16 cellular contexts compared by ENCODE assay signal in the genomic region with DNA sequence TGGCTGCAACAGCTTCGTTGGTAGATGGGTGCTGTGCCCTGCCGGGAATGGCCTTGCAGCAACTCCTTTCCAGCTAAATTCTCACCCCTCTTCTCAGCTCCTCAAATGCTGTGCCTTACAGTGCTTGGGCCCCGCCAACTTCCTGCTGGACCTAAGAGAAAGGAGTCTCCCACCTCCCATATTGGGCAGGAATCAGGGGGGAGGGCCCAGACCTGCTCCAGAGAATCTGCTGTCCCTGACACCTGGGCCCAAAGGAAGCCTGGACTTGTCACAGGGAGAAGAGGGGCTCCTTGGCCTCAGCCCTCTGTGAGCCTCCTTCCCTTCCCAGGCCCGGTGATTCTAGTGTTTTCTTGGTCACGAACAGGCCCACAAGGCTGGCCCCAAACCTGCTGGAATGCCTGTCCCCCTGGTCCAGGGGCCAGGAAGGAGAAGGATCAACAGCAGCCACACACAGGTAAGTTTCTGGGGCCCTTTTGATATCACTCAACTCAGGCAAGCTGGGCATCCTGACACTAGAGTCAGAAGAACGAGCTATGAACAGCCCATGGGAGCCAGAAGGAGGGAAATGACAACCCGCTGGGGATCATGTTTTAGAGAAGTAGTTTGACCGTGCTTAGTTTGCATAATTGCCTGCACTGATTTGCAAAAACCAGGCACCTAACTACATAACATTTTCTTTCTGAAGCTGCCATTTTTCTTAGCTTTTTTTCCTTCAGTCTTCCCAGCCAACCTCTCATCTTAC.
DNase-seq lines count a peak whose midpoint lies in the region; ATAC-seq and TF ChIP-seq lines count a peak whose summit lies in the region.
"Had no signal": no experiment of that assay in that cellular context is flagged by ENCODE, and none has a peak within 500 bp of the region (broad histone marks: within the 10 kb centered on the region; RNA-seq: fewer than 3 reads in every experiment).

No MANE protein-coding gene starts in this region.

- no peak for TF ChIP-seq CTCF in SK-N-SH (IDR thresholded peaks at IDR 0.05)

- H3K9me2 ChIP-seq in SK-N-SH = no peaks in the 10 kb centered on the region

- H3K9me3 ChIP-seq in SK-N-SH = peaks cover 4% of the 10 kb centered on the region; the same call in 1 of the 2 replicates
- H3K9me3 ChIP-seq: right atrium auricular region had no signal

- no peak overlapping the region for H3K4me3 ChIP-seq in SK-N-SH (ENCODE audit: low read depth in 2 of 2, low read length in 1 of 2)
- H3K4me3 ChIP-seq: hepatocyte, right atrium auricular region had no signal

- POLR2A ChIA-PET in SK-N-SH (lab: Yijun Ruan, JAX) = interaction anchor here (1.0 kb wide), 1 partner anchor 58 kb away, joined by 3 read pairs; no protein-coding TSS in a partner anchor

- DNase-seq in activated T-cell treated with anti-CD3 and anti-CD28 coated beads, Interleukin-2, amount 50 U/mL, for 24 hours = no peak
- DNase-seq in activated T-cell treated with anti-CD3 and anti-CD28 coated beads for 4 hours (no peak), NAMALWA (ENCODE audit: low spot score) (peak; percentile 75), NCI-H2227 (lab: John Stamatoyannopoulos, UW; ENCODE audit: unreplicated experiment) (no peak), SK-N-SH (no peak)
- DNase-seq in activated naive CD8-positive, alpha-beta T cell treated with anti-CD3 and anti-CD28 coated beads, Interleukin-2, amount 50 U/mL, for 24 hours = no peak
- DNase-seq in natural killer cell treated with Interleukin-12 subunit alpha and Interleukin-12 subunit beta and Interleukin-15 and Interleukin-18, amount 100 ng/mL, for 72 hours (ENCODE audit: low spot score) = no peak
- DNase-seq: cerebellar nuclear complex, NCI-H2081 treated with DMSO at 0.1 percent for 48 hours, NCI-H524, nucleus accumbens, T1000 had no signal

- CTCF ChIA-PET in SK-N-SH (lab: Yijun Ruan, JAX) = interaction anchor here (0.6 to 1.8 kb wide), 6 partner anchors 8 to 164 kb away, joined by 3 to 9 read pairs (median 4); no protein-coding TSS in a partner anchor

- peak overlapping the region; percentile 68 for H3K27ac Mint-ChIP-seq in activated T-cell treated with anti-CD3 and anti-CD28 coated beads, Interleukin-2, amount 50 U/mL, for 24 hours
- peak overlapping the region; percentile 42 for H3K27ac Mint-ChIP-seq in activated naive CD8-positive, alpha-beta T cell treated with anti-CD3 and anti-CD28 coated beads, Interleukin-2, amount 50 U/mL, for 24 hours
- H3K27ac Mint-ChIP-seq in natural killer cell treated with Interleukin-12 subunit alpha and Interleukin-12 subunit beta and Interleukin-15 and Interleukin-18, amount 100 ng/mL, for 72 hours = peak overlapping the region; percentile 98 to 99
- H3K27ac Mint-ChIP-seq: mesothelial cell of epicardium had no signal

- no peaks in the 10 kb centered on the region; the same call in 1 of the 2 replicates for H3K27me3 ChIP-seq in SK-N-SH (ENCODE audit: insufficient read depth)
- H3K27me3 ChIP-seq: hepatocyte, right atrium auricular region had no signal

- no peak overlapping the region for H3K27ac ChIP-seq in SK-N-SH (ENCODE audit: low read depth in 2 of 2, low read length in 1 of 2)
- H3K27ac ChIP-seq: hepatocyte, right atrium auricular region had no signal

- WGBS in SK-N-SH (ENCODE audit: low lambda C conversion rate) = 78% methylated on average over 8 of the region's 8 CpGs

- H3K9me3 Mint-ChIP-seq in activated T-cell treated with anti-CD3 and anti-CD28 coated beads, Interleukin-2, amount 50 U/mL, for 24 hours = no peaks in the 10 kb centered on the region
- H3K9me3 Mint-ChIP-seq in activated naive CD8-positive, alpha-beta T cell treated with anti-CD3 and anti-CD28 coated beads, Interleukin-2, amount 50 U/mL, for 24 hours = no peaks in the 10 kb centered on the region
- no peaks in the 10 kb centered on the region for H3K9me3 Mint-ChIP-seq in natural killer cell treated with Interleukin-12 subunit alpha and Interleukin-12 subunit beta and Interleukin-15 and Interleukin-18, amount 100 ng/mL, for 72 hours

- no peak overlapping the region for H3K4me2 ChIP-seq in SK-N-SH
- H3K4me2 ChIP-seq: hepatocyte had no signal

- H3K36me3 Mint-ChIP-seq in activated T-cell treated with anti-CD3 and anti-CD28 coated beads, Interleukin-2, amount 50 U/mL, for 24 hours (ENCODE audit: low read depth) = peaks cover 85% of the 10 kb centered on the region
- H3K36me3 Mint-ChIP-seq in activated naive CD8-positive, alpha-beta T cell treated with anti-CD3 and anti-CD28 coated beads, Interleukin-2, amount 50 U/mL, for 24 hours (ENCODE audit: low read depth) = peaks cover 35% of the 10 kb centered on the region
- H3K36me3 Mint-ChIP-seq in natural killer cell treated with Interleukin-12 subunit alpha and Interleukin-12 subunit beta and Interleukin-15 and Interleukin-18, amount 100 ng/mL, for 72 hours = peaks cover 30% of the 10 kb centered on the region
- H3K36me3 Mint-ChIP-seq: mesothelial cell of epicardium had no signal

- H3K4me3 Mint-ChIP-seq in activated T-cell treated with anti-CD3 and anti-CD28 coated beads, Interleukin-2, amount 50 U/mL, for 24 hours = no peak overlapping the region
- H3K4me3 Mint-ChIP-seq in activated naive CD8-positive, alpha-beta T cell treated with anti-CD3 and anti-CD28 coated beads, Interleukin-2, amount 50 U/mL, for 24 hours = no peak overlapping the region
- H3K4me3 Mint-ChIP-seq in natural killer cell treated with Interleukin-12 subunit alpha and Interleukin-12 subunit beta and Interleukin-15 and Interleukin-18, amount 100 ng/mL, for 72 hours = peak overlapping the region; percentile 41
- H3K4me3 Mint-ChIP-seq: mesothelial cell of epicardium had no signal

- H2AFZ ChIP-seq in SK-N-SH (ENCODE audit: low read depth) = no peak overlapping the region
- H2AFZ ChIP-seq: hepatocyte had no signal

- no peaks in the 10 kb centered on the region for H3F3A ChIP-seq in SK-N-SH (replicated peaks; ENCODE audit: insufficient read depth)

- H4K20me1 ChIP-seq in SK-N-SH (ENCODE audit: insufficient read depth) = no peaks in the 10 kb centered on the region

- no peaks in the 10 kb centered on the region for H3K27me3 Mint-ChIP-seq in activated T-cell treated with anti-CD3 and anti-CD28 coated beads, Interleukin-2, amount 50 U/mL, for 24 hours
- H3K27me3 Mint-ChIP-seq in activated naive CD8-positive, alpha-beta T cell treated with anti-CD3 and anti-CD28 coated beads, Interleukin-2, amount 50 U/mL, for 24 hours = no peaks in the 10 kb centered on the region
- H3K27me3 Mint-ChIP-seq in natural killer cell treated with Interleukin-12 subunit alpha and Interleukin-12 subunit beta and Interleukin-15 and Interleukin-18, amount 100 ng/mL, for 72 hours = no peaks in the 10 kb centered on the region

- no peaks in the 10 kb centered on the region for H3K36me3 ChIP-seq in SK-N-SH (replicated peaks in 1 of 2; ENCODE audit: control insufficient read depth in 1 of 2, insufficient read depth in 2 of 2, low read length in 1 of 2)
- H3K36me3 ChIP-seq: right atrium auricular region had no signal

- TF ChIP-seq EP300 in SK-N-SH (IDR thresholded peaks at IDR 0.05; ENCODE audit: borderline replicate concordance in 1 of 2, low read depth in 1 of 2, low read length in 1 of 2) = no peak

- H3K4me1 Mint-ChIP-seq in activated T-cell treated with anti-CD3 and anti-CD28 coated beads, Interleukin-2, amount 50 U/mL, for 24 hours (ENCODE audit: low read depth) = peaks cover 61% of the 10 kb centered on the region
- H3K4me1 Mint-ChIP-seq in activated naive CD8-positive, alpha-beta T cell treated with anti-CD3 and anti-CD28 coated beads, Interleukin-2, amount 50 U/mL, for 24 hours = peaks cover 52% of the 10 kb centered on the region
- peaks cover 78 to 81% of the 10 kb centered on the region in 2 donors for H3K4me1 Mint-ChIP-seq in natural killer cell treated with Interleukin-12 subunit alpha and Interleukin-12 subunit beta and Interleukin-15 and Interleukin-18, amount 100 ng/mL, for 72 hours (ENCODE audit: low read depth in 2 of 2)

- no peak for TF ChIP-seq RAD21 in SK-N-SH (IDR thresholded peaks at IDR 0.05; ENCODE audit: low read length)

- no peak overlapping the region for H3K9ac ChIP-seq in SK-N-SH

- no peaks in the 10 kb centered on the region; a peak in 1 of 4 replicates for H3K4me1 ChIP-seq in SK-N-SH (ENCODE audit: control insufficient read depth in 1 of 2, insufficient read depth in 2 of 2, low read depth in 1 of 2, low read length in 1 of 2)

- no peak for ATAC-seq in activated naive CD8-positive, alpha-beta T cell treated with anti-CD3 and anti-CD28 coated beads, Interleukin-2, amount 50 U/mL, for 24 hours
- no peak for ATAC-seq in natural killer cell treated with Interleukin-12 subunit alpha and Interleukin-12 subunit beta and Interleukin-15 and Interleukin-18, amount 100 ng/mL, for 72 hours
- ATAC-seq in HG03175 (IDR thresholded peaks at IDR 0.05; ENCODE audit: unreplicated experiment) = no peak

- H3K79me2 ChIP-seq in SK-N-SH (ENCODE audit: insufficient read depth) = no peaks in the 10 kb centered on the region
- H3K79me2 ChIP-seq: hepatocyte had no signal

TF ChIP-seq in SK-N-SH, 30 proteins besides CTCF, POLR2A, EP300 and RAD21 (continues in another document):
- TF ChIP-seq CHD2 (IDR thresholded peaks at IDR 0.05; ENCODE audit: low read length, partially characterized antibody) = no peak
- no peak for TF ChIP-seq SMC3 (IDR thresholded peaks at IDR 0.05; ENCODE audit: low read depth, low read length)
- TF ChIP-seq MXI1 (IDR thresholded peaks at IDR 0.05; ENCODE audit: low read depth, low read length) = no peak
- TF ChIP-seq GABPA (IDR thresholded peaks at IDR 0.05; ENCODE audit: low read depth) = no peak
- no peak for TF ChIP-seq RFX5 (IDR thresholded peaks at IDR 0.05; ENCODE audit: low read length)
- TF ChIP-seq FOSL2 (IDR thresholded peaks at IDR 0.05; ENCODE audit: borderline replicate concordance, low read depth) = no peak
- no peak for TF ChIP-seq FOXM1 (IDR thresholded peaks at IDR 0.05; ENCODE audit: low read depth)
- no peak for TF ChIP-seq PBX3 (IDR thresholded peaks at IDR 0.05)
- TF ChIP-seq RXRA (IDR thresholded peaks at IDR 0.05; ENCODE audit: borderline replicate concordance, low read depth) = no peak
- TF ChIP-seq NRF1 (IDR thresholded peaks at IDR 0.05; ENCODE audit: low read depth, low read length) = no peak
- no peak for TF ChIP-seq TAF1 (IDR thresholded peaks at IDR 0.05; ENCODE audit: borderline replicate concordance, low read depth, low read length)
- no peak for TF ChIP-seq TEAD4 (IDR thresholded peaks at IDR 0.05; ENCODE audit: borderline replicate concordance, insufficient read depth)

Comparison
In these comparisons a context has a peak if more than half of its experiments do, and no peak if none do; other contexts are left out.
1. H3K27ac Mint-ChIP-seq: peak in every context shown above with its lines; median percentile 98 in natural killer cell treated with Interleukin-12 subunit alpha and Interleukin-12 subunit beta and Interleukin-15 and Interleukin-18, amount 100 ng/mL, for 72 hours; 68 in activated T-cell treated with anti-CD3 and anti-CD28 coated beads, Interleukin-2, amount 50 U/mL, for 24 hours; 42 in activated naive CD8-positive, alpha-beta T cell treated with anti-CD3 and anti-CD28 coated beads, Interleukin-2, amount 50 U/mL, for 24 hours.